In the genomic region with DNA sequence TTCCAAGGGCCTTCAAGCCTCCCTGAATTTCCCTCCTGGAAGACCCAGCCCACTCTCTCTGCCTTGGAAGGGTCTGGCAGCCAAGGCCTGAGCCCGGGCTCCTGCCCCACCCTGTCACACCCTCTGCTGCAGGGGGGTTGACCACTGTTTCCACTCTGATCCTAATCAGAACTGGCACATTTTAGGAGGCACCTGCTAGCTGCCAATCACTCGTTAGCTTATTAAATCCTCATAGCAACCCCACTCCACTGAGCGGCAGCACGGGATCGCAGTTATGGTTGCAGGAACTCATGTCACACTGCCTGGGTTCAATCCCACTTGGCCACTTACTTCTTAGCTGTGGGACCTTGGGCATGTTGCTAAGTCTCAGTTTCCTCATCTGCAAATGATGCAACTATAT, we compare ENCODE assay signal across 2 cellular contexts.
TF ChIP-seq lines count a peak whose summit lies in the region.

No MANE protein-coding gene starts in this region.

TF ChIP-seq in IMR-90, 13 proteins besides CTCF, POLR2A, EP300 and RAD21:
- TF ChIP-seq FOS (IDR thresholded peaks at IDR 0.05; ENCODE audit: low read depth, low read length) (no peak), RFX5 (IDR thresholded peaks at IDR 0.05; ENCODE audit: low read depth, low read length) (no peak), ELK1 (IDR thresholded peaks at IDR 0.05; ENCODE audit: borderline replicate concordance, low read depth, low read length) (no peak), MXI1 (IDR thresholded peaks at IDR 0.05; ENCODE audit: borderline replicate concordance, low read depth, low read length) (no peak), MAFK (IDR thresholded peaks at IDR 0.05; ENCODE audit: low read depth, low read length) (no peak), MAZ (IDR thresholded peaks at IDR 0.05; ENCODE audit: borderline replicate concordance, low read depth, low read length) (no peak), RCOR1 (IDR thresholded peaks at IDR 0.05; ENCODE audit: insufficient replicate concordance, low read length) (no peak), CHD1 (IDR thresholded peaks at IDR 0.05; ENCODE audit: low read depth, low read length) (no peak), CEBPB (IDR thresholded peaks at IDR 0.05; ENCODE audit: low read depth, low read length) (no peak), USF2 (IDR thresholded peaks at IDR 0.05; ENCODE audit: low read depth, low read length) (no peak), BHLHE40 (IDR thresholded peaks at IDR 0.05; ENCODE audit: low read depth, low read length) (no peak)

TF ChIP-seq in GM12878, 131 proteins besides CTCF, POLR2A, EP300 and RAD21:
- TF ChIP-seq CHD4 (IDR thresholded peaks at IDR 0.05): no peak
- TF ChIP-seq BCL11A (IDR thresholded peaks at IDR 0.05; ENCODE audit: low read depth, low read length): no peak
- TF ChIP-seq SMAD1 (IDR thresholded peaks at IDR 0.05; ENCODE audit: low read depth, partially characterized antibody): no peak
- TF ChIP-seq, protein P1, sequence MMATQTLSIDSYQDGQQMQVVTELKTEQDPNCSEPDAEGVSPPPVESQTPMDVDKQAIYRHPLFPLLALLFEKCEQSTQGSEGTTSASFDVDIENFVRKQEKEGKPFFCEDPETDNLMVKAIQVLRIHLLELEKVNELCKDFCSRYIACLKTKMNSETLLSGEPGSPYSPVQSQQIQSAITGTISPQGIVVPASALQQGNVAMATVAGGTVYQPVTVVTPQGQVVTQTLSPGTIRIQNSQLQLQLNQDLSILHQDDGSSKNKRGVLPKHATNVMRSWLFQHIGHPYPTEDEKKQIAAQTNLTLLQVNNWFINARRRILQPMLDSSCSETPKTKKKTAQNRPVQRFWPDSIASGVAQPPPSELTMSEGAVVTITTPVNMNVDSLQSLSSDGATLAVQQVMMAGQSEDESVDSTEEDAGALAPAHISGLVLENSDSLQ (IDR thresholded peaks at IDR 0.05): peak; percentile 79
- no peak for TF ChIP-seq NRF1 (conservative IDR thresholded peaks at IDR 0.05; ENCODE audit: low read depth, low read length)
- TF ChIP-seq WRNIP1 (IDR thresholded peaks at IDR 0.05; ENCODE audit: borderline replicate concordance, low read depth, low read length): no peak
- no peak for TF ChIP-seq PRDM15 (CRISPR knock-in tag; IDR thresholded peaks at IDR 0.05)
- no peak for TF ChIP-seq MEF2A (IDR thresholded peaks at IDR 0.05; ENCODE audit: insufficient read depth, low read depth, low read length)
- no peak for TF ChIP-seq CEBPB (IDR thresholded peaks at IDR 0.05; ENCODE audit: borderline replicate concordance in 1 of 2, low read depth in 2 of 2, low read length in 2 of 2)
- TF ChIP-seq, protein P2, sequence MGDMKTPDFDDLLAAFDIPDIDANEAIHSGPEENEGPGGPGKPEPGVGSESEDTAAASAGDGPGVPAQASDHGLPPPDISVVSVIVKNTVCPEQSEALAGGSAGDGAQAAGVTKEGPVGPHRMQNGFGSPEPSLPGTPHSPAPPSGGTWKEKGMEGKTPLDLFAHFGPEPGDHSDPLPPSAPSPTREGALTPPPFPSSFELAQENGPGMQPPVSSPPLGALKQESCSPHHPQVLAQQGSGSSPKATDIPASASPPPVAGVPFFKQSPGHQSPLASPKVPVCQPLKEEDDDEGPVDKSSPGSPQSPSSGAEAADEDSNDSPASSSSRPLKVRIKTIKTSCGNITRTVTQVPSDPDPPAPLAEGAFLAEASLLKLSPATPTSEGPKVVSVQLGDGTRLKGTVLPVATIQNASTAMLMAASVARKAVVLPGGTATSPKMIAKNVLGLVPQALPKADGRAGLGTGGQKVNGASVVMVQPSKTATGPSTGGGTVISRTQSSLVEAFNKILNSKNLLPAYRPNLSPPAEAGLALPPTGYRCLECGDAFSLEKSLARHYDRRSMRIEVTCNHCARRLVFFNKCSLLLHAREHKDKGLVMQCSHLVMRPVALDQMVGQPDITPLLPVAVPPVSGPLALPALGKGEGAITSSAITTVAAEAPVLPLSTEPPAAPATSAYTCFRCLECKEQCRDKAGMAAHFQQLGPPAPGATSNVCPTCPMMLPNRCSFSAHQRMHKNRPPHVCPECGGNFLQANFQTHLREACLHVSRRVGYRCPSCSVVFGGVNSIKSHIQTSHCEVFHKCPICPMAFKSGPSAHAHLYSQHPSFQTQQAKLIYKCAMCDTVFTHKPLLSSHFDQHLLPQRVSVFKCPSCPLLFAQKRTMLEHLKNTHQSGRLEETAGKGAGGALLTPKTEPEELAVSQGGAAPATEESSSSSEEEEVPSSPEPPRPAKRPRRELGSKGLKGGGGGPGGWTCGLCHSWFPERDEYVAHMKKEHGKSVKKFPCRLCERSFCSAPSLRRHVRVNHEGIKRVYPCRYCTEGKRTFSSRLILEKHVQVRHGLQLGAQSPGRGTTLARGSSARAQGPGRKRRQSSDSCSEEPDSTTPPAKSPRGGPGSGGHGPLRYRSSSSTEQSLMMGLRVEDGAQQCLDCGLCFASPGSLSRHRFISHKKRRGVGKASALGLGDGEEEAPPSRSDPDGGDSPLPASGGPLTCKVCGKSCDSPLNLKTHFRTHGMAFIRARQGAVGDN (IDR thresholded peaks at IDR 0.05): no peak
- no peak for TF ChIP-seq POU2F2 (IDR thresholded peaks at IDR 0.05; ENCODE audit: borderline replicate concordance, low read depth, low read length)
- no peak for TF ChIP-seq LARP7 (IDR thresholded peaks at IDR 0.05)
- no peak for TF ChIP-seq IKZF1 (conservative IDR thresholded peaks at IDR 0.05)
- TF ChIP-seq RCOR1 (conservative IDR thresholded peaks at IDR 0.05; ENCODE audit: low read depth, low read length): no peak
- peak; percentile 11 for TF ChIP-seq PBX3 (IDR thresholded peaks at IDR 0.05; ENCODE audit: insufficient replicate concordance, low read depth, low read length)
- TF ChIP-seq, protein P3, sequence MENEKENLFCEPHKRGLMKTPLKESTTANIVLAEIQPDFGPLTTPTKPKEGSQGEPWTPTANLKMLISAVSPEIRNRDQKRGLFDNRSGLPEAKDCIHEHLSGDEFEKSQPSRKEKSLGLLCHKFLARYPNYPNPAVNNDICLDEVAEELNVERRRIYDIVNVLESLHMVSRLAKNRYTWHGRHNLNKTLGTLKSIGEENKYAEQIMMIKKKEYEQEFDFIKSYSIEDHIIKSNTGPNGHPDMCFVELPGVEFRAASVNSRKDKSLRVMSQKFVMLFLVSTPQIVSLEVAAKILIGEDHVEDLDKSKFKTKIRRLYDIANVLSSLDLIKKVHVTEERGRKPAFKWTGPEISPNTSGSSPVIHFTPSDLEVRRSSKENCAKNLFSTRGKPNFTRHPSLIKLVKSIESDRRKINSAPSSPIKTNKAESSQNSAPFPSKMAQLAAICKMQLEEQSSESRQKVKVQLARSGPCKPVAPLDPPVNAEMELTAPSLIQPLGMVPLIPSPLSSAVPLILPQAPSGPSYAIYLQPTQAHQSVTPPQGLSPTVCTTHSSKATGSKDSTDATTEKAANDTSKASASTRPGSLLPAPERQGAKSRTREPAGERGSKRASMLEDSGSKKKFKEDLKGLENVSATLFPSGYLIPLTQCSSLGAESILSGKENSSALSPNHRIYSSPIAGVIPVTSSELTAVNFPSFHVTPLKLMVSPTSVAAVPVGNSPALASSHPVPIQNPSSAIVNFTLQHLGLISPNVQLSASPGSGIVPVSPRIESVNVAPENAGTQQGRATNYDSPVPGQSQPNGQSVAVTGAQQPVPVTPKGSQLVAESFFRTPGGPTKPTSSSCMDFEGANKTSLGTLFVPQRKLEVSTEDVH (IDR thresholded peaks at IDR 0.05; ENCODE audit: low read depth, partially characterized antibody): no peak
- no peak for TF ChIP-seq RB1 (IDR thresholded peaks at IDR 0.05; ENCODE audit: borderline replicate concordance)
- no peak for TF ChIP-seq RBBP5 (conservative IDR thresholded peaks at IDR 0.05)
TF ChIP-seq in GM12878: peak in this region for 2.
